In the genomic region with DNA sequence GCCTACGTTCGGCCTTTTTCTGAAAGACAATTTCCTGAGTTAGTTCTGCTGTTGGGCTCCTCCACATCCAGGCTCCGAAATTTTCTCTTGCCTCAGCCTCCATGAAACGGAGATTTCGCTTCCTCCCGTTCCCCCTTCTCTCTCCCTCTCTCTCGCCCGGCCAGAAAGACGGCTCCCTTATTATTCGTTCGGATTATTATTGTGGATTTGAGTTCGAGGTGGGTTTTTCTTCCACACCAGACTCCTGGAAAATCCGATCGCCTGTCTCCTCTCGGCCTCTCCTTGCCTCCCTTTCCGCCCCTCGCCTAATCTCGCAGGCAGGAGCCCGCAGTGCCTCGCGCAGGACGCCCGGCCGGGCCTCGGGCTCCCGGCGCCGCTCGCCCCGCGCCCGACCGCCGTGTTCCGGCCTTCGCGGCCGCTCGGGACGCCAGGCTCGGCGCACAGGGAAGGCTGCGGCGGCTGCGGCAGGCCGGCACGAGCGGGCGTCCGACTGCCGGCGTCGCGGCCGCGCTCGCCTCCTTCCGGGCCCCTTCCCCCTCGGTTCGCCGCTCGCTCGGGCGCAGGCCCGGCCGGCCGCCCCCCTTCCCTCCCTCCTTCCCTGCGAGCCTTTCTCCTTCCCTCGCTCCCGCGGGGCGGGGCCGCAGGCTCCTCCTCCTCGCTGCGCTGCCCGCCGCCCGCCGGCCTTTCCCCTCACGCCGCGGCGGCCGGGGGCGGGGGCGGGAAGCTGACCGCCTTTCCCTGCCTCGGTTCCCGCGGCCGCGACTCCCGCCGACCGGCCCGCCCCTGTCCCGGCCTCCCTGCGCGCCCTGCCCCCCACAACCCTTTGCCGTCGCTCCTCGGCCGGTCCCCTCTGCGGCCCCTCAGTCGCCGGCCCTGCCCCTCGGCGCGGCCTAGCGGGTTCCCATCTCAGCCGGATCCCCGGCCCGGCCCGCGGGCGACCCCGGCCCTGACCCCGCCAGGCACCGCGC, we compare ENCODE assay signal across 8 cellular contexts. TPM values are rescaled to one million over a fixed set of nuclear protein-coding genes. Genes with fewer than 3 reads are reported as not detected.
DNase-seq lines count a peak whose midpoint lies in the region; ATAC-seq and TF ChIP-seq lines count a peak whose summit lies in the region.

A gene with protein sequence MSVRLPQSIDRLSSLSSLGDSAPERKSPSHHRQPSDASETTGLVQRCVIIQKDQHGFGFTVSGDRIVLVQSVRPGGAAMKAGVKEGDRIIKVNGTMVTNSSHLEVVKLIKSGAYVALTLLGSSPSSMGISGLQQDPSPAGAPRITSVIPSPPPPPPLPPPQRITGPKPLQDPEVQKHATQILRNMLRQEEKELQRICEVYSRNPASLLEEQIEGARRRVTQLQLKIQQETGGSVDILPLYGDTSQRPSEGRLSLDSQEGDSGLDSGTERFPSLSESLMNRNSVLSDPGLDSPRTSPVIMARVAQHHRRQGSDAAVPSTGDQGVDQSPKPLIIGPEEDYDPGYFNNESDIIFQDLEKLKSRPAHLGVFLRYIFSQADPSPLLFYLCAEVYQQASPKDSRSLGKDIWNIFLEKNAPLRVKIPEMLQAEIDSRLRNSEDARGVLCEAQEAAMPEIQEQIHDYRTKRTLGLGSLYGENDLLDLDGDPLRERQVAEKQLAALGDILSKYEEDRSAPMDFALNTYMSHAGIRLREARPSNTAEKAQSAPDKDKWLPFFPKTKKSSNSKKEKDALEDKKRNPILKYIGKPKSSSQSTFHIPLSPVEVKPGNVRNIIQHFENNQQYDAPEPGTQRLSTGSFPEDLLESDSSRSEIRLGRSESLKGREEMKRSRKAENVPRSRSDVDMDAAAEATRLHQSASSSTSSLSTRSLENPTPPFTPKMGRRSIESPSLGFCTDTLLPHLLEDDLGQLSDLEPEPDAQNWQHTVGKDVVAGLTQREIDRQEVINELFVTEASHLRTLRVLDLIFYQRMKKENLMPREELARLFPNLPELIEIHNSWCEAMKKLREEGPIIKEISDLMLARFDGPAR (N-terminal part only) (minus strand): TSS at position 492 of the 968 bp plus-strand sequence. CDS start 1,412 bp downstream, outside the sequence.

- intact Hi-C loops in IMR-90 (cut with micrococcal nuclease): no loop called here
- intact Hi-C loops in PC-3 (cut with micrococcal nuclease): no loop called here

- H3K4me3 Mint-ChIP-seq in activated naive CD8-positive, alpha-beta T cell treated with anti-CD3 and anti-CD28 coated beads, Interleukin-2, amount 50 U/mL, for 24 hours: peak within 1 kb of the TSS; percentile 84
- peak within 1 kb of the TSS; percentile 97 for H3K4me3 Mint-ChIP-seq in neural progenitor cell

- DNase-seq in CMK (ENCODE audit: low read depth): peak; percentile 64
- peak; percentile 87 for DNase-seq in IMR-90
- peak; percentile 97 for DNase-seq in PC-3
- DNase-seq in activated naive CD8-positive, alpha-beta T cell treated with anti-CD3 and anti-CD28 coated beads, Interleukin-2, amount 50 U/mL, for 24 hours: peak; percentile 44
- DNase-seq in glomerular visceral epithelial cell (ENCODE audit: extremely low spot score): peak; percentile 93
- peak; percentile 97 for DNase-seq in neural progenitor cell (ENCODE audit: low spot score)
- DNase-seq in cortex of kidney (lab: John Stamatoyannopoulos, UW): no peak

- H2AFZ ChIP-seq in IMR-90 (replicated peaks; ENCODE audit: low read length, poor library complexity): peak within 1 kb of the TSS; percentile 87
- peak within 1 kb of the TSS; percentile 95 for H2AFZ ChIP-seq in PC-3 (ENCODE audit: low read length)
- peak within 1 kb of the TSS; percentile 99 for H2AFZ ChIP-seq in neural progenitor cell (replicated peaks)

- peaks cover 19% of the 10 kb centered on the region for H3K9me1 ChIP-seq in IMR-90 (ENCODE audit: insufficient read depth, low read length)

- H2BK20ac ChIP-seq in IMR-90 (ENCODE audit: low read depth, low read length): no peak within 1 kb of the TSS; the same call in 1 of the 2 replicates

- H3K36me3 ChIP-seq in IMR-90 (ENCODE audit: control insufficient read depth, insufficient read depth, low read length) (0 out of 2 replicates have a peak, but pooled peaks cover 1% of the 10 kb centered on the region), PC-3 (ENCODE audit: low read depth, low read length) (no peaks in the 10 kb centered on the region), neural progenitor cell (no peaks in the 10 kb centered on the region)

- peak within 1 kb of the TSS; percentile 68 for H3K27ac Mint-ChIP-seq in activated naive CD8-positive, alpha-beta T cell treated with anti-CD3 and anti-CD28 coated beads, Interleukin-2, amount 50 U/mL, for 24 hours
- H3K27ac Mint-ChIP-seq in neural progenitor cell: peak within 1 kb of the TSS; percentile 99

- H4K20me1 ChIP-seq in IMR-90 (ENCODE audit: insufficient read depth, low read length): peaks cover 32% of the 10 kb centered on the region
- H4K20me1 ChIP-seq in PC-3 (ENCODE audit: low read length): peaks cover 4% of the 10 kb centered on the region; the same call in 1 of the 2 replicates
- peaks cover 37% of the 10 kb centered on the region for H4K20me1 ChIP-seq in neural progenitor cell (ENCODE audit: low read depth)

- H4K5ac ChIP-seq in IMR-90 (ENCODE audit: low read depth, low read length): peak within 1 kb of the TSS; percentile 85

- peak within 1 kb of the TSS; percentile 94 for H3K56ac ChIP-seq in IMR-90 (ENCODE audit: extremely low read depth, insufficient read depth, low read length)

- H2AK9ac ChIP-seq in IMR-90 (replicated peaks; ENCODE audit: low read depth, low read length, poor library complexity): peak within 1 kb of the TSS; percentile 85

- H3K4me1 Mint-ChIP-seq in activated naive CD8-positive, alpha-beta T cell treated with anti-CD3 and anti-CD28 coated beads, Interleukin-2, amount 50 U/mL, for 24 hours: peaks cover 13% of the 10 kb centered on the region
- H3K4me1 Mint-ChIP-seq in neural progenitor cell: peaks cover 36% of the 10 kb centered on the region

- peak within 1 kb of the TSS; percentile 76 for H2BK120ac ChIP-seq in IMR-90 (ENCODE audit: low read depth, low read length)

- H3K9me3 ChIP-seq in IMR-90 (ENCODE audit: control insufficient read depth, insufficient read depth, low read length): no peaks in the 10 kb centered on the region
- H3K9me3 ChIP-seq in PC-3 (ENCODE audit: low read length): no peaks in the 10 kb centered on the region
- no peaks in the 10 kb centered on the region for H3K9me3 ChIP-seq in neural progenitor cell (ENCODE audit: low read depth)

- H3K14ac ChIP-seq in IMR-90 (replicated peaks; ENCODE audit: low read depth, low read length): peak within 1 kb of the TSS; percentile 97

- H3K27me3 ChIP-seq in IMR-90 (ENCODE audit: control insufficient read depth, insufficient read depth, low read length) (peaks cover 2% of the 10 kb centered on the region; the same call in 1 of the 2 replicates), PC-3 (ENCODE audit: low read length) (no peaks in the 10 kb centered on the region), neural progenitor cell (no peaks in the 10 kb centered on the region)

- 1% methylated on average over 83 of the region's 120 CpGs; no CpG with 5 or more reads in 1 of the 2 experiments for WGBS in IMR-90 (ENCODE audit: extremely low coverage in 2 of 2, insufficient read length in 1 of 2), 2 experiments

- peaks cover 10% of the 10 kb centered on the region for H3K4me1 ChIP-seq in IMR-90 (ENCODE audit: control insufficient read depth, insufficient read depth, low read length)
- peaks cover 44% of the 10 kb centered on the region for H3K4me1 ChIP-seq in PC-3 (ENCODE audit: insufficient read depth, low read length)
- H3K4me1 ChIP-seq in neural progenitor cell: peaks cover 26% of the 10 kb centered on the region

- no peaks in the 10 kb centered on the region for H3F3A ChIP-seq in PC-3 (ENCODE audit: low read length, unreplicated experiment)
- H3F3A ChIP-seq in neural progenitor cell (ENCODE audit: low read depth): peaks cover 23% of the 10 kb centered on the region

- H2BK15ac ChIP-seq in IMR-90 (ENCODE audit: low read depth, low read length): peak within 1 kb of the TSS; percentile 50; the same call in 1 of the 3 replicates

- peak within 1 kb of the TSS; percentile 98 for H3K23ac ChIP-seq in IMR-90 (ENCODE audit: low read depth, low read length)

- TSS peak; percentile 75 for BruUV-seq in IMR-90 (replicated peaks; lab: Mats Ljungman, UMichigan)
- no TSS peak for BruUV-seq in PC-3 (replicated peaks; lab: Mats Ljungman, UMichigan)

- peak within 1 kb of the TSS; percentile 27 for H2AK5ac ChIP-seq in IMR-90 (ENCODE audit: low read depth, low read length)

- CTCF ChIA-PET in IMR-90 (lab: Yijun Ruan, JAX) (interaction anchor here (0.7 to 1.7 kb wide), 4 partner anchors 29 to 45 kb away, joined by 3 to 5 read pairs (median 4); no protein-coding TSS in a partner anchor), PC-3 (lab: Charles Lee) (interaction anchor here (0.6 kb wide), 1 partner anchor 34 kb away, joined by 3 read pairs; no protein-coding TSS in a partner anchor)

- no peaks in the 10 kb centered on the region for H3K9me2 ChIP-seq in PC-3 (replicated peaks; ENCODE audit: low read length)

- H2BK5ac ChIP-seq in IMR-90 (ENCODE audit: low read depth, low read length, poor library complexity, severe bottlenecking): peak within 1 kb of the TSS; percentile 18

- peaks cover 48% of the 10 kb centered on the region for H3K79me2 ChIP-seq in PC-3 (ENCODE audit: low read length)
- H3K79me2 ChIP-seq in neural progenitor cell (ENCODE audit: low read depth): peaks cover 48% of the 10 kb centered on the region

- peak within 1 kb of the TSS; percentile 92 to 96 for H4K8ac ChIP-seq in IMR-90 (ENCODE audit: low read depth in 2 of 2, low read length in 2 of 2)

- H3K9ac ChIP-seq in IMR-90 (ENCODE audit: low read depth, low read length) (peak within 1 kb of the TSS; percentile 90), PC-3 (ENCODE audit: low read length) (peak within 1 kb of the TSS; percentile 76), neural progenitor cell (peak within 1 kb of the TSS; percentile 95)

- peak within 1 kb of the TSS; percentile 68 for H3K27ac ChIP-seq in IMR-90 (ENCODE audit: insufficient read depth, low read length)
- no peak within 1 kb of the TSS for H3K27ac ChIP-seq in PC-3 (ENCODE audit: low read length)
- H3K27ac ChIP-seq in neural progenitor cell: peak within 1 kb of the TSS; percentile 82

- in situ Hi-C loops in IMR-90 (cut with MboI; ENCODE audit: low sequenced_read_pairs): no loop called here

- TF ChIP-seq POLR2A in IMR-90 (IDR thresholded peaks at IDR 0.05; ENCODE audit: low read depth, low read length): peak; percentile 65

- peaks cover 81% of the 10 kb centered on the region for H3K27me3 Mint-ChIP-seq in activated naive CD8-positive, alpha-beta T cell treated with anti-CD3 and anti-CD28 coated beads, Interleukin-2, amount 50 U/mL, for 24 hours
- peaks cover 5% of the 10 kb centered on the region for H3K27me3 Mint-ChIP-seq in neural progenitor cell (ENCODE audit: insufficient read depth, low read depth)

- H3K4me3 ChIP-seq in IMR-90 (ENCODE audit: insufficient read depth, low read depth, low read length) (peak within 1 kb of the TSS; percentile 74), PC-3 (ENCODE audit: low read length) (peak within 1 kb of the TSS; percentile 74), neural progenitor cell (peak within 1 kb of the TSS; percentile 98)

- no peaks in the 10 kb centered on the region for H3K36me3 Mint-ChIP-seq in activated naive CD8-positive, alpha-beta T cell treated with anti-CD3 and anti-CD28 coated beads, Interleukin-2, amount 50 U/mL, for 24 hours (ENCODE audit: low read depth)
- no peaks in the 10 kb centered on the region for H3K36me3 Mint-ChIP-seq in neural progenitor cell

- H4K91ac ChIP-seq in IMR-90 (ENCODE audit: insufficient read depth, low read depth, low read length): peak within 1 kb of the TSS; percentile 95

- dilution Hi-C loops in IMR-90 (cut with HindIII; ENCODE audit: low sequenced_read_pairs, unreplicated experiment): no loop called here

- no peak for TF ChIP-seq RAD21 in IMR-90 (IDR thresholded peaks at IDR 0.05; ENCODE audit: low read length)

- TF ChIP-seq CTCF in IMR-90 (conservative IDR thresholded peaks at IDR 0.05; ENCODE audit: low read depth, low read length): no peak
- no peak for TF ChIP-seq CTCF in PC-3 (conservative IDR thresholded peaks at IDR 0.05; ENCODE audit: low read depth, low read length)
- TF ChIP-seq CTCF in neural progenitor cell (IDR thresholded peaks at IDR 0.05): no peak

- no peaks in the 10 kb centered on the region for H3K9me3 Mint-ChIP-seq in activated naive CD8-positive, alpha-beta T cell treated with anti-CD3 and anti-CD28 coated beads, Interleukin-2, amount 50 U/mL, for 24 hours
- H3K9me3 Mint-ChIP-seq in neural progenitor cell: peaks cover 2% of the 10 kb centered on the region

- H3K4ac ChIP-seq in IMR-90 (ENCODE audit: low read depth, low read length): peak within 1 kb of the TSS; percentile 92

- peak within 1 kb of the TSS; percentile 31 for H3K18ac ChIP-seq in IMR-90 (ENCODE audit: low read depth, low read length)

- H3K4me2 ChIP-seq in IMR-90 (ENCODE audit: low read depth, low read length): peak within 1 kb of the TSS; percentile 98
- peak within 1 kb of the TSS; percentile 94 for H3K4me2 ChIP-seq in PC-3 (ENCODE audit: low read length)
- H3K4me2 ChIP-seq in neural progenitor cell: peak within 1 kb of the TSS; percentile 96

- POLR2A ChIA-PET in IMR-90 (lab: Charles Lee; ENCODE audit: unreplicated experiment) (interaction anchor here (0.7 kb wide), 1 partner anchor 58 kb away, joined by 4 read pairs; no protein-coding TSS in a partner anchor), PC-3 (lab: Charles Lee; ENCODE audit: unreplicated experiment) (interaction anchor here (0.5 to 0.6 kb wide), 5 partner anchors 9 to 111 kb away, joined by 3 to 11 read pairs (median 6); no protein-coding TSS in a partner anchor)

- peaks cover 30 to 45% of the 10 kb centered on the region in 2 experiments for H3K79me1 ChIP-seq in IMR-90 (ENCODE audit: low read depth in 1 of 2, low read length in 2 of 2)

- ATAC-seq in GM19372 (IDR thresholded peaks at IDR 0.05; ENCODE audit: low read depth, unreplicated experiment) (peak; percentile 77), IMR-90 (ENCODE audit: low read depth) (peak; percentile 98), PC-3 (peak; percentile 93)
- peak; percentile 50 for ATAC-seq in activated naive CD8-positive, alpha-beta T cell treated with anti-CD3 and anti-CD28 coated beads, Interleukin-2, amount 50 U/mL, for 24 hours

RNA-seq across cellular contexts. Expression of the gene that starts here (rescaled TPM):
- total RNA-seq in IMR-90 (2012; rRNA removed) (15.3 and 16.8 TPM in 2 replicates), PC-3 (2014; rRNA removed) (31.1 and 43.9 TPM in 2 replicates), neural progenitor cell (ENCODE audit: low replicate concordance) (31.9 and 33.8 TPM in 2 replicates)
- 17.2 and 18.5 TPM in 2 replicates for polyA plus RNA-seq in IMR-90 (2012; rRNA removed)
- polyA plus RNA-seq in IMR-90 (2012; cell fraction: cytosol; rRNA removed): 8.5 and 14.8 TPM in 2 replicates
- 36.4 and 51.9 TPM in 2 replicates for polyA plus RNA-seq in IMR-90 (2012; cell fraction: nucleus; rRNA removed; ENCODE audit: low replicate concordance)
